ENCODE assay signal across 1 cellular context in genomic region chr6:26122402-26122792, GRCh38.
TF ChIP-seq lines count a peak whose summit lies in the region.

No MANE protein-coding gene starts in this region.

TF ChIP-seq in GM12878, 131 proteins besides CTCF, POLR2A, EP300 and RAD21 (continued from another document):
- TF ChIP-seq REST (IDR thresholded peaks at IDR 0.05; ENCODE audit: low read depth, low read length) (no peak), HCFC1 (IDR thresholded peaks at IDR 0.05; ENCODE audit: low read length) (no peak), SKIL (IDR thresholded peaks at IDR 0.05; ENCODE audit: low read depth, poor library complexity, severe bottlenecking) (no peak), ZNF622 (IDR thresholded peaks at IDR 0.05) (no peak), RUNX3 (IDR thresholded peaks at IDR 0.05; ENCODE audit: low read length) (no peak), ATF7 (IDR thresholded peaks at IDR 0.05; ENCODE audit: low read depth) (no peak), RFX5 (IDR thresholded peaks at IDR 0.05; ENCODE audit: low read depth, low read length) (no peak), POLR2AphosphoS2 (IDR thresholded peaks at IDR 0.05; ENCODE audit: low read depth, low read length) (no peak), ESRRA (IDR thresholded peaks at IDR 0.05; ENCODE audit: low read length) (no peak), TBL1XR1 (IDR thresholded peaks at IDR 0.05; ENCODE audit: low read depth, low read length) (no peak), ZBTB4 (CRISPR knock-in tag; IDR thresholded peaks at IDR 0.05) (no peak), RELA (IDR thresholded peaks at IDR 0.05; ENCODE audit: borderline replicate concordance, partially characterized antibody) (no peak), GATAD2B (conservative IDR thresholded peaks at IDR 0.05; ENCODE audit: low read depth) (no peak), ATF2 (IDR thresholded peaks at IDR 0.05; ENCODE audit: low read length) (no peak), WRNIP1 (IDR thresholded peaks at IDR 0.05; ENCODE audit: borderline replicate concordance, low read depth, low read length) (no peak), EED (IDR thresholded peaks at IDR 0.05; ENCODE audit: low read depth) (no peak), E4F1 (IDR thresholded peaks at IDR 0.05; ENCODE audit: borderline replicate concordance, partially characterized antibody) (no peak), TCF3 (IDR thresholded peaks at IDR 0.05; ENCODE audit: borderline replicate concordance, insufficient read depth, low read depth, low read length) (no peak)
